4 cellular contexts compared by ENCODE assay signal in the genomic region with DNA sequence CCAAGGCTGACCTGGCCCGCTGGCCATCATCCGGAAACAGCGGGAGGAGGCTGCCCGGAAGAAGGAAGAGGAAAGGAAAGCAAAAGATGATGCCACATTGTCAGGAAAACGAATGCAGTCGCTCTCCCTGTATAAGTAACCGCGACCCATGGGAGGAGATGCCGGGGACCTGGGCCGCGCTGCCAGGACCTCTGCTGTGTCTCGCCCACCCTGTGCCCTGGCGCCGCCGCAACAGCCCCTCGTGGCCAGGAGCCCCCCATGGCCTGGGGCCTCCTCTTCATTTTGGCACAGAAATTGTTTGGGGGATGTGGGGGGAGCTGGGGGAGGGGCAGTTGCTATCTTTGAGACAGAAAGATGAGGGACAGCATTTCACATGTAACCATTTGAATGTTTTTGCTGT.
"Had no signal": no experiment of that assay in that cellular context is flagged by ENCODE, and none has a peak within 500 bp of the region (broad histone marks: within the 10 kb centered on the region; RNA-seq: fewer than 3 reads in every experiment).

No MANE protein-coding gene starts in this region.

- H3K4me3 ChIP-seq: GM23338 had no signal

- ATAC-seq: GM23338 had no signal

- DNase-seq: H9, HCEC 1CT, IMR-90 had no signal
